8 cellular contexts compared by ENCODE assay signal in genomic region chr14:55028066-55028465, GRCh38. TPM values are rescaled to one million over a fixed set of nuclear protein-coding genes. Genes with fewer than 3 reads are reported as not detected.
DNase-seq lines count a peak whose midpoint lies in the region; ATAC-seq, FAIRE-seq and TF ChIP-seq lines count a peak whose summit lies in the region.

No MANE protein-coding gene starts in this region.

- H3K4ac ChIP-seq in mesenchymal stem cell (ENCODE audit: low read depth in 1 of 2, low read length in 2 of 2) = no peak overlapping the region

- no peak overlapping the region for H4K91ac ChIP-seq in mesenchymal stem cell (ENCODE audit: low read length)

- H3K4me3 ChIP-seq in ascending aorta (peak overlapping the region; percentile 91 to 93), mesenchymal stem cell (ENCODE audit: insufficient read depth in 1 of 2, low read depth in 1 of 2, low read length in 2 of 2) (peak overlapping the region; percentile 42 to 99)

- ATAC-seq in GM19452 (IDR thresholded peaks at IDR 0.05; ENCODE audit: unreplicated experiment) = no peak

- H3K23ac ChIP-seq in mesenchymal stem cell (ENCODE audit: low read length in 2 of 2) = no peak overlapping the region

- TF ChIP-seq CTCF in 22Rv1 (IDR thresholded peaks at IDR 0.05) (no peak), ascending aorta (IDR thresholded peaks at IDR 0.05) (no peak)

- H3K27ac ChIP-seq in 22Rv1 (peak overlapping the region; percentile 79), ascending aorta (no peak overlapping the region), mesenchymal stem cell (ENCODE audit: low read length, poor library complexity, severe bottlenecking) (no peak overlapping the region), substantia nigra (ENCODE audit: low read depth, low read length, poor library complexity, severe bottlenecking) (no peak overlapping the region)

- H3K9me3 ChIP-seq in ascending aorta (no peaks in the 10 kb centered on the region), mesenchymal stem cell (ENCODE audit: control insufficient read depth, low read length) (no peaks in the 10 kb centered on the region)

- no peak overlapping the region for H2BK5ac ChIP-seq in mesenchymal stem cell (ENCODE audit: low read depth, low read length, poor library complexity, severe bottlenecking)

- WGBS in mesenchymal stem cell = 3% methylated on average over 7 of the region's 8 CpGs

- peak; percentile 11 for FAIRE-seq in H54 (lab: Jason Lieb, UNC)

- peaks cover 6% of the 10 kb centered on the region for H3K79me1 ChIP-seq in mesenchymal stem cell (replicated peaks; ENCODE audit: low read length, poor library complexity, severe bottlenecking)

- DNase-seq in H54 (ENCODE audit: insufficient read length, low spot score) (no peak), ascending aorta (ENCODE audit: low spot score in 2 of 2) (no peak), mesenchymal stem cell (peak; percentile 33), SW 1271 (lab: John Stamatoyannopoulos, UW) (no peak), substantia nigra (lab: John Stamatoyannopoulos, UW) (no peak), NCI-H2081 (lab: John Stamatoyannopoulos, UW) (no peak)

- H2BK12ac ChIP-seq in mesenchymal stem cell (ENCODE audit: low read length in 2 of 2) = no peak overlapping the region

- H4K8ac ChIP-seq in mesenchymal stem cell (ENCODE audit: low read length) = no peak overlapping the region

- H3K9ac ChIP-seq in mesenchymal stem cell (ENCODE audit: low read length) = peak overlapping the region; percentile 95

- H3K27me3 ChIP-seq in ascending aorta (no peaks in the 10 kb centered on the region), mesenchymal stem cell (ENCODE audit: control insufficient read depth in 1 of 2, insufficient read depth in 1 of 2, low read length in 2 of 2) (no peaks in the 10 kb centered on the region)

- no peak overlapping the region for H2BK15ac ChIP-seq in mesenchymal stem cell (ENCODE audit: low read depth, poor library complexity, severe bottlenecking)

- no peak overlapping the region for H3K18ac ChIP-seq in mesenchymal stem cell (ENCODE audit: low read depth in 1 of 2, low read length in 2 of 2)

- H3K36me3 ChIP-seq in ascending aorta (peaks cover 0 to 6% of the 10 kb centered on the region in 2 donors), mesenchymal stem cell (ENCODE audit: control insufficient read depth in 1 of 2, insufficient read depth in 2 of 2, low read depth in 1 of 2, low read length in 2 of 2) (peaks cover 0 to 10% of the 10 kb centered on the region in 2 experiments)

- H2BK120ac ChIP-seq in mesenchymal stem cell (ENCODE audit: low read depth, low read length) = no peak overlapping the region

- H3K4me1 ChIP-seq in ascending aorta = peaks cover 4 to 15% of the 10 kb centered on the region in 2 donors
- no peaks in the 10 kb centered on the region for H3K4me1 ChIP-seq in mesenchymal stem cell (ENCODE audit: control insufficient read depth, insufficient read depth, low read depth, low read length)

- peak overlapping the region; percentile 67 for H3K4me2 ChIP-seq in mesenchymal stem cell (ENCODE audit: low read length, poor library complexity, severe bottlenecking)

- no peak overlapping the region for H2AFZ ChIP-seq in mesenchymal stem cell (ENCODE audit: low read depth, low read length)

- H2AK5ac ChIP-seq in mesenchymal stem cell (ENCODE audit: low read length, severe bottlenecking) = no peak overlapping the region

- H3K14ac ChIP-seq in mesenchymal stem cell (ENCODE audit: low read length in 2 of 2) = no peak overlapping the region

- no peak for TF ChIP-seq POLR2A in H54 (IDR thresholded peaks at IDR 0.05; ENCODE audit: low read depth, low read length)

- intact Hi-C loops in ascending aorta (cut with DNase I) = no loop called here

RNA-seq across cellular contexts. Expression of gene SOCS4, which starts 1.0 kb away (rescaled TPM):
- total RNA-seq in ascending aorta = 12.9 TPM
- 11.3 TPM for polyA plus RNA-seq in mesenchymal stem cell (2013, experiment 1 of 2)
- polyA plus RNA-seq in mesenchymal stem cell (2013, experiment 2 of 2) = 11.8 TPM

RNA-seq across cellular contexts. Expression of gene WDHD1, which starts 1.2 kb away (rescaled TPM):
- total RNA-seq in ascending aorta = 0.11 TPM
- 3.3 TPM for polyA plus RNA-seq in mesenchymal stem cell (2013, experiment 1 of 2)
- 2.8 TPM for polyA plus RNA-seq in mesenchymal stem cell (2013, experiment 2 of 2)

RNA-seq across cellular contexts. Expression of gene MAPK1IP1L, which starts 23.4 kb away (rescaled TPM):
- total RNA-seq in ascending aorta = 51.8 TPM
- 123 TPM for polyA plus RNA-seq in mesenchymal stem cell (2013, experiment 1 of 2)
- 118 TPM for polyA plus RNA-seq in mesenchymal stem cell (2013, experiment 2 of 2)
